In genomic region chr18:31977270-31977872, GRCh38 we compare ENCODE assay signal across 8 cellular contexts. TPM values are rescaled to one million over a fixed set of nuclear protein-coding genes. Genes with fewer than 3 reads are reported as not detected.
A peak's percentile ranks its signal among the peaks of the same experiment; 100 is the strongest.
DNase-seq lines count a peak whose midpoint lies in the region; ATAC-seq and TF ChIP-seq lines count a peak whose summit lies in the region.

No MANE protein-coding gene starts in this region.

- CTCF ChIA-PET in activated B cell treated with CpG ODN at 0.5 μM for 24 hours (lab: Charles Lee): interaction anchor here (0.8 to 2.4 kb wide), 7 partner anchors 34 to 425 kb away, joined by 3 to 12 read pairs (median 3); partner anchors contain the start of gene TRAPPC8

- POLR2A ChIA-PET in activated B cell treated with CpG ODN at 0.5 μM for 24 hours (lab: Charles Lee): interaction anchor here (0.5 to 1.0 kb wide), 2 partner anchors 35 to 46 kb away, joined by 3 to 4 read pairs; partner anchors contain the start of gene TRAPPC8

- H3K4me3 ChIP-seq in gastroesophageal sphincter (no peak overlapping the region), ovary (no peak overlapping the region)

- peaks cover 29% of the 10 kb centered on the region for H3K9me3 Mint-ChIP-seq in activated T-cell treated with anti-CD3 and anti-CD28 coated beads, Interleukin-2, amount 50 U/mL, for 4 hours
- peaks cover 24% of the 10 kb centered on the region for H3K9me3 Mint-ChIP-seq in activated B cell treated with CpG ODN at 0.5 μM for 24 hours

- no peaks in the 10 kb centered on the region for H3K4me1 Mint-ChIP-seq in activated T-cell treated with anti-CD3 and anti-CD28 coated beads, Interleukin-2, amount 50 U/mL, for 4 hours (ENCODE audit: low read depth)
- no peaks in the 10 kb centered on the region for H3K4me1 Mint-ChIP-seq in activated B cell treated with CpG ODN at 0.5 μM for 24 hours

- DNase-seq in activated T-cell treated with anti-CD3 and anti-CD28 coated beads for 24 hours (ENCODE audit: low read depth) (peak; percentile 16), NCI-H1048 (lab: John Stamatoyannopoulos, UW) (peak; percentile 7), activated B cell treated with CpG ODN at 0.5 μM for 24 hours (no peak), ovary (peak in 2 of 5 donors; percentile 33 to 41), NCI-H2029 (lab: John Stamatoyannopoulos, UW) (no peak), GM19238 (ENCODE audit: insufficient read length, low spot score) (no peak)
- DNase-seq in activated T-cell treated with anti-CD3 and anti-CD28 coated beads, Interleukin-2, amount 50 U/mL, for 4 hours: no peak

- H3K4me3 Mint-ChIP-seq in activated T-cell treated with anti-CD3 and anti-CD28 coated beads, Interleukin-2, amount 50 U/mL, for 4 hours: no peak overlapping the region
- H3K4me3 Mint-ChIP-seq in activated B cell treated with CpG ODN at 0.5 μM for 24 hours: no peak overlapping the region

- H3K36me3 ChIP-seq in gastroesophageal sphincter (no peaks in the 10 kb centered on the region), ovary (no peaks in the 10 kb centered on the region)

- no peaks in the 10 kb centered on the region for H3K27me3 Mint-ChIP-seq in activated T-cell treated with anti-CD3 and anti-CD28 coated beads, Interleukin-2, amount 50 U/mL, for 4 hours (ENCODE audit: low read depth)
- no peaks in the 10 kb centered on the region for H3K27me3 Mint-ChIP-seq in activated B cell treated with CpG ODN at 0.5 μM for 24 hours

- H3K27ac Mint-ChIP-seq in activated B cell treated with CpG ODN at 0.5 μM for 24 hours: no peak overlapping the region

- TF ChIP-seq CTCF in activated B cell treated with CpG ODN at 0.5 μM for 24 hours (IDR thresholded peaks at IDR 0.05) (no peak), gastroesophageal sphincter (IDR thresholded peaks at IDR 0.05) (peak; percentile 47 to 71 (median 63)), ovary (IDR thresholded peaks at IDR 0.05) (peak; percentile 27 to 40 (median 31))

- no peak for TF ChIP-seq EP300 in gastroesophageal sphincter (IDR thresholded peaks at IDR 0.05)
- no peak for TF ChIP-seq EP300 in ovary (IDR thresholded peaks at IDR 0.05)

- 43 to 47% methylated on average over 5 of the region's 9 CpGs for WGBS in gastroesophageal sphincter (ENCODE audit: low coverage in 1 of 2), 2 donors
- 51 to 65% (median 60%) methylated on average over 9 of the region's 9 CpGs for WGBS in ovary, 3 donors

- ATAC-seq in activated T-cell treated with anti-CD3 and anti-CD28 coated beads, Interleukin-2, amount 50 U/mL, for 4 hours: no peak
- peak; percentile 25 for ATAC-seq in activated B cell treated with CpG ODN at 0.5 μM for 24 hours (ENCODE audit: low read depth)
- ATAC-seq in gastroesophageal sphincter: peak; percentile 61

- H3K4me1 ChIP-seq in gastroesophageal sphincter (no peaks in the 10 kb centered on the region), ovary (ENCODE audit: insufficient read depth) (no peaks in the 10 kb centered on the region)

- H3K9me3 ChIP-seq in gastroesophageal sphincter: peaks cover 0 to 43% (median 0%) of the 10 kb centered on the region in 3 donors
- peaks cover 0 to 4% of the 10 kb centered on the region in 2 donors for H3K9me3 ChIP-seq in ovary

- H3K36me3 Mint-ChIP-seq in activated T-cell treated with anti-CD3 and anti-CD28 coated beads, Interleukin-2, amount 50 U/mL, for 4 hours (ENCODE audit: insufficient read depth): peaks cover 3% of the 10 kb centered on the region
- H3K36me3 Mint-ChIP-seq in activated B cell treated with CpG ODN at 0.5 μM for 24 hours (ENCODE audit: low read depth): no peaks in the 10 kb centered on the region

- H3K27me3 ChIP-seq in gastroesophageal sphincter: no peaks in the 10 kb centered on the region
- H3K27me3 ChIP-seq in ovary: no peaks in the 10 kb centered on the region

- intact Hi-C loops in activated B cell treated with CpG ODN at 0.5 μM for 24 hours (cut with micrococcal nuclease): loop anchor here (1.0 kb wide), 3 partner anchors 34 to 421 kb away; partner anchors contain the start of gene TRAPPC8
- intact Hi-C loops in ovary (cut with DNase I): loop anchor here in 2 of 4 donors (10.0 kb wide), 2 partner anchors 233 to 423 kb away; no protein-coding TSS in a partner anchor

- TF ChIP-seq POLR2A in gastroesophageal sphincter (IDR thresholded peaks at IDR 0.05) (no peak), ovary (IDR thresholded peaks at IDR 0.05) (no peak)

- H3K27ac ChIP-seq in gastroesophageal sphincter: no peak overlapping the region
- H3K27ac ChIP-seq in ovary: no peak overlapping the region

RNA-seq across cellular contexts. Expression of gene TRAPPC8, which starts 34.4 kb away (rescaled TPM):
- total RNA-seq in activated T-cell treated with anti-CD3 and anti-CD28 coated beads, Interleukin-2, amount 50 U/mL, for 4 hours: 10 to 100 TPM; 32.3 to 35.9 (median 33.9) TPM
- 62.9 and 69.2 TPM in 2 replicates for total RNA-seq in activated B cell treated with CpG ODN at 0.5 μM for 24 hours
- 10 to 100 TPM; 40.0 to 62.4 (median 42.5) TPM for total RNA-seq in gastroesophageal sphincter
- total RNA-seq in ovary: 10 to 100 TPM; 23.1 to 47.1 (median 33.1) TPM
- polyA plus RNA-seq in ovary: 10 to 100 TPM; 15.5 to 15.6 TPM

RNA-seq across cellular contexts. Expression of gene RNF125, which starts 41.3 kb away (rescaled TPM):
- 10 to 100 TPM; 16.0 to 29.3 (median 16.8) TPM for total RNA-seq in activated T-cell treated with anti-CD3 and anti-CD28 coated beads, Interleukin-2, amount 50 U/mL, for 4 hours
- 2.1 and 3.1 TPM in 2 replicates for total RNA-seq in activated B cell treated with CpG ODN at 0.5 μM for 24 hours
- 1 to 10 TPM; 1.7 to 5.2 (median 3.1) TPM for total RNA-seq in gastroesophageal sphincter
- total RNA-seq in ovary: 1 to 10 TPM in 6 of 7 donors, under 1 TPM in 1; 0.86 to 4.9 (median 1.9) TPM
- 1 to 10 TPM; 1.7 to 9.3 TPM for polyA plus RNA-seq in ovary

Comparison
In these comparisons a context has a peak if more than half of its experiments do, and no peak if none do; other contexts are left out.
1. DNase-seq: peak in activated T-cell treated with anti-CD3 and anti-CD28 coated beads for 24 hours (single experiment) and NCI-H1048 (single experiment); none in activated T-cell treated with anti-CD3 and anti-CD28 coated beads, Interleukin-2, amount 50 U/mL, for 4 hours (single experiment), activated B cell treated with CpG ODN at 0.5 μM for 24 hours (single experiment), NCI-H2029 (single experiment) and GM19238 (single experiment).
2. ATAC-seq: peak in activated B cell treated with CpG ODN at 0.5 μM for 24 hours (single experiment) and gastroesophageal sphincter (single experiment); none in activated T-cell treated with anti-CD3 and anti-CD28 coated beads, Interleukin-2, amount 50 U/mL, for 4 hours (0 of 2).